Comparison of ENCODE assay signal across 32 cellular contexts in the genomic region with DNA sequence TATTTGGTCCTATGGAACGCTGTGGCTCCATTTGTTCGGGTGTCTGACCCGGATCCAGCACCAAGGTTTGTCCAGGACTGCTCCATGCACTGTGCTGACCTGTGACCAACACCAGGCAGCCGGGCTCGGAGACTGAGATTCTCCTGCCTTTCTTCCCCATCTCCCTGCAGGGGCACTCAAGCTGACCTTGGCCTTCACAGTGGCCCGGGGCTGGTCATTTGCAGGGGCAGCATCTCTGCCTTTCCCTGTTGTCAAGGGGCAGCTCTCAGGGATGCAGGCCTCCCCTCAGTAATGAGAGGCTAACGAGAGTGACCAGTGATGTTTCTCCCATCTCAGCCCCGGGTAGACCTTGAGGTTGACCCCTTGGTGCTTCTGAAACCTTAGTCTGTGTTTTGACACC. TPM values are rescaled to one million over a fixed set of nuclear protein-coding genes. Genes with fewer than 3 reads are reported as not detected.
"Had no signal": no experiment of that assay in that cellular context is flagged by ENCODE, and none has a peak within 500 bp of the region (broad histone marks: within the 10 kb centered on the region; RNA-seq: fewer than 3 reads in every experiment).

No MANE protein-coding gene starts in this region.

- H3K79me2 ChIP-seq: parathyroid adenoma had no signal

- H3K4me2 ChIP-seq: neural progenitor cell had no signal

- H3K4me1 ChIP-seq: parathyroid adenoma, psoas muscle, tibial artery, upper lobe of left lung had no signal

- H3K4me3 Mint-ChIP-seq: naive thymus-derived CD4-positive, alpha-beta T cell; natural killer cell; nephron; neural progenitor cell; stimulated activated memory B cell treated with anti-CD40 and anti-IgM and Interleukin-4, amounts not matched to agents 10 μg/mL and 1 μg/mL and 100 μg/mL, for 72 hours; stimulated activated naive CD8-positive, alpha-beta T cell treated with anti-CD3 and anti-CD28 coated beads, Interleukin-15, amount 100 ng/mL, for 72 hours had no signal

- H3K27me3 Mint-ChIP-seq: progenitor cell of endocrine pancreas had no signal

- H3K27me3 ChIP-seq: neural progenitor cell, neutrophil, ovary, right lobe of liver, sigmoid colon, suprapubic skin, testis, tibial artery, transverse colon, upper lobe of left lung, vagina had no signal

- H3K4me3 ChIP-seq: neural progenitor cell, ovary, psoas muscle, right lobe of liver, sigmoid colon, suprapubic skin, testis, tibial artery, transverse colon, upper lobe of left lung, vagina had no signal

- H3K36me3 ChIP-seq: neural progenitor cell, neutrophil, ovary, sigmoid colon, suprapubic skin, tibial artery, transverse colon, upper lobe of left lung, vagina had no signal

- H3K27ac ChIP-seq: neural progenitor cell, neutrophil, ovary, parathyroid adenoma, psoas muscle, right lobe of liver, sigmoid colon, suprapubic skin, testis, tibial artery, transverse colon, upper lobe of left lung, vagina had no signal

- H3K36me3 Mint-ChIP-seq: naive thymus-derived CD4-positive, alpha-beta T cell; natural killer cell; neural progenitor cell; stimulated activated memory B cell treated with anti-CD40 and anti-IgM and Interleukin-4, amounts not matched to agents 10 μg/mL and 1 μg/mL and 100 μg/mL, for 72 hours had no signal

- H3K4me1 Mint-ChIP-seq: naive thymus-derived CD4-positive, alpha-beta T cell; natural killer cell; stimulated activated memory B cell treated with anti-CD40 and anti-IgM and Interleukin-4, amounts not matched to agents 10 μg/mL and 1 μg/mL and 100 μg/mL, for 72 hours; stimulated activated naive CD8-positive, alpha-beta T cell treated with anti-CD3 and anti-CD28 coated beads, Interleukin-15, amount 100 ng/mL, for 72 hours had no signal

- H3K9ac ChIP-seq: neural progenitor cell, parathyroid adenoma had no signal

- H3K9me3 Mint-ChIP-seq: natural killer cell; nephron; neural progenitor cell; stimulated activated memory B cell treated with anti-CD40 and anti-IgM and Interleukin-4, amounts not matched to agents 10 μg/mL and 1 μg/mL and 100 μg/mL, for 72 hours; stimulated activated naive CD8-positive, alpha-beta T cell treated with anti-CD3 and anti-CD28 coated beads, Interleukin-15, amount 100 ng/mL, for 72 hours had no signal

- H3K9me3 ChIP-seq: neutrophil, ovary, psoas muscle, right lobe of liver, sigmoid colon, suprapubic skin, testis, tibial artery, transverse colon, upper lobe of left lung, vagina had no signal

- DNase-seq: naive thymus-derived CD4-positive, alpha-beta T cell; natural killer cell; nucleus accumbens; ovary; posterior cingulate gyrus; psoas muscle; right cardiac atrium; sigmoid colon; small intestine; stimulated activated CD4-positive, alpha-beta T cell treated with anti-CD3 and anti-CD28 coated beads, Interleukin-12 subunit alpha, Interleukin-12 subunit beta, amount 100 ng/mL, for 4 hours; stimulated activated CD4-positive, alpha-beta T cell treated with anti-CD3 and anti-CD28 coated beads, Interleukin-1b, Interleukin-23, amount 100 ng/mL, for 48 hours; stimulated activated CD4-positive, alpha-beta T cell treated with anti-CD3 and anti-CD28 coated beads, Interleukin-4, amount 100 ng/mL, for 1 hour; stimulated activated CD4-positive, alpha-beta T cell treated with anti-CD3 and anti-CD28 coated beads, Interleukin-4, amount 100 ng/mL, for 4 hours; stimulated activated CD8-positive, alpha-beta memory T cell treated with anti-CD3 and anti-CD28 coated beads, Interleukin-4, amount 100 ng/mL, for 48 hours; stimulated activated naive CD4-positive, alpha-beta T cell; stimulated activated naive CD8-positive, alpha-beta T cell treated with anti-CD3 and anti-CD28 coated beads, Interleukin-15, amount 100 ng/mL, for 72 hours; stimulated activated naive CD8-positive, alpha-beta T cell treated with anti-CD3 and anti-CD28 coated beads, Interleukin-15, Interleukin-2, amounts not matched to agents 100 U/mL and 50 U/mL, for 24 hours; substantia nigra; testis; tibial artery; transverse colon; upper lobe of left lung had no signal

- H2AFZ ChIP-seq: neural progenitor cell, parathyroid adenoma had no signal

- H3K27ac Mint-ChIP-seq: naive thymus-derived CD4-positive, alpha-beta T cell; natural killer cell; nephron; neural progenitor cell; progenitor cell of endocrine pancreas; stimulated activated memory B cell treated with anti-CD40 and anti-IgM and Interleukin-4, amounts not matched to agents 10 μg/mL and 1 μg/mL and 100 μg/mL, for 72 hours; stimulated activated naive CD8-positive, alpha-beta T cell treated with anti-CD3 and anti-CD28 coated beads, Interleukin-15, amount 100 ng/mL, for 72 hours had no signal

RNA-seq across cellular contexts. Expression of a gene that starts 27.5 kb away (rescaled TPM):
- polyA plus RNA-seq: naive thymus-derived CD4-positive, alpha-beta T cell; neural cell had no signal
